ENCODE assay signal across 4 cellular contexts in genomic region chr18:23745366-23745765, GRCh38.
"Had no signal": no experiment of that assay in that cellular context is flagged by ENCODE, and none has a peak within 500 bp of the region (broad histone marks: within the 10 kb centered on the region; RNA-seq: fewer than 3 reads in every experiment).

No MANE protein-coding gene starts in this region.

- DNase-seq: H9, HCEC 1CT, IMR-90 had no signal

- H3K4me3 ChIP-seq: GM23338 had no signal

- ATAC-seq: GM23338 had no signal
